ENCODE assay signal across 7 cellular contexts in the genomic region with DNA sequence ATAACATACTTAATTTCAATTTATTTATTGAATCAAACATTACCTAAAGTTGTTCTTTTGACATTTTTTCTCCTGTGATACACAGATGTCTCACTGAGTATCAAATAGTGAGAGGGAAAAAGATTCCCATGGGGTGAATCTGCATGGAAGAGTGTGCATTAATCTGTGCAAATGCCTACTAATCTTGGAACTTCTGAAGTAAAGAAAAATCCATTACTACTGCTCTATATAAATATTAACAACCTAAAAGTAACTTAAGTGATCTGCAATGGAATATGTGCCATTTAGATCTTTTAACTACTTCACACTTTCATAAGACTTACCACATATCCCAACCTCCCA.
"Had no signal": no experiment of that assay in that cellular context is flagged by ENCODE, and none has a peak within 500 bp of the region (broad histone marks: within the 10 kb centered on the region; RNA-seq: fewer than 3 reads in every experiment).

No MANE protein-coding gene starts in this region.

- DNase-seq: H9, HCEC 1CT, KG1 had no signal

- H3K4me3 Mint-ChIP-seq: GM23338, H9, IgD-negative memory B cell had no signal

- H3K4me1 Mint-ChIP-seq: GM23338 had no signal

- H3K27ac Mint-ChIP-seq: GM23338, H9, IgD-negative memory B cell had no signal

- H3K4me3 ChIP-seq: GM23338 had no signal

- H3K9me3 Mint-ChIP-seq: GM23338, H9, IgD-negative memory B cell had no signal

- H3K27ac ChIP-seq: HL-60 had no signal

- H3K36me3 Mint-ChIP-seq: IgD-negative memory B cell had no signal

- ATAC-seq: GM23338, HepG2 had no signal
